Comparison of ENCODE assay signal across 20 cellular contexts in genomic region chr3:76096036-76096435, GRCh38.
A peak's percentile ranks its signal among the peaks of the same experiment; 100 is the strongest.
DNase-seq lines count a peak whose midpoint lies in the region; ATAC-seq and TF ChIP-seq lines count a peak whose summit lies in the region.
"Had no signal": no experiment of that assay in that cellular context is flagged by ENCODE, and none has a peak within 500 bp of the region (broad histone marks: within the 10 kb centered on the region; RNA-seq: fewer than 3 reads in every experiment).

No MANE protein-coding gene starts in this region.

- BruUV-seq in IMR-90 (replicated peaks; lab: Mats Ljungman, UMichigan): no TSS peak

- no peak overlapping the region for H2AFZ ChIP-seq in IMR-90 (replicated peaks; ENCODE audit: low read length, poor library complexity)

- H3K14ac ChIP-seq in IMR-90 (replicated peaks; ENCODE audit: low read depth, low read length): no peak overlapping the region

- DNase-seq in AG20443 (ENCODE audit: low spot score) (peak; percentile 8), IMR-90 (peak; percentile 23), brain microvascular endothelial cell (peak; percentile 34), fibroblast of mammary gland (ENCODE audit: low read depth) (peak; percentile 13), spleen (no peak), glomerular visceral epithelial cell (ENCODE audit: extremely low spot score) (no peak), KBM-7 (no peak)
- DNase-seq: 8988T, DMS53, H7, Karpas-422, NCI-H1694, NCI-H2081, NCI-H2171, NCI-H345, NCI-H524, NCI-H82 had no signal

- H3K36me3 ChIP-seq in IMR-90 (ENCODE audit: control insufficient read depth, insufficient read depth, low read length) (no peaks in the 10 kb centered on the region), brain microvascular endothelial cell (replicated peaks) (no peaks in the 10 kb centered on the region), spleen (no peaks in the 10 kb centered on the region)
- H3K36me3 ChIP-seq: SJSA1 had no signal

- no peak overlapping the region; the same call in 1 of the 2 replicates for H3K4me2 ChIP-seq in IMR-90 (ENCODE audit: low read depth, low read length)

- H2AK9ac ChIP-seq in IMR-90 (replicated peaks; ENCODE audit: low read depth, low read length, poor library complexity): no peak overlapping the region

- no CpG with 5 or more reads among the region's 3 CpGs for WGBS in IMR-90 (ENCODE audit: extremely low coverage in 2 of 2, insufficient read length in 1 of 2), 2 experiments
- WGBS in spleen, 5 donors: 63 to 72% (median 68%) methylated on average over 3 of the region's 3 CpGs

- no peak overlapping the region for H2AK5ac ChIP-seq in IMR-90 (ENCODE audit: low read depth, low read length)

- H3K9me1 ChIP-seq in IMR-90 (ENCODE audit: insufficient read depth, low read length): no peaks in the 10 kb centered on the region

- H3K18ac ChIP-seq in IMR-90 (ENCODE audit: low read depth, low read length): no peak overlapping the region

- no peaks in the 10 kb centered on the region for H3K79me1 ChIP-seq in IMR-90 (ENCODE audit: low read depth in 1 of 2, low read length in 2 of 2)

- H3K4me1 ChIP-seq in IMR-90 (ENCODE audit: control insufficient read depth, insufficient read depth, low read length) (no peaks in the 10 kb centered on the region; the same call in 1 of the 2 replicates), spleen (no peaks in the 10 kb centered on the region)
- H3K4me1 ChIP-seq: SJSA1 had no signal

- POLR2A ChIA-PET in IMR-90 (lab: Charles Lee; ENCODE audit: unreplicated experiment): no interaction called here

- TF ChIP-seq RAD21 in IMR-90 (IDR thresholded peaks at IDR 0.05; ENCODE audit: low read length): no peak

- no peak overlapping the region for H3K27ac ChIP-seq in IMR-90 (ENCODE audit: insufficient read depth, low read length)
- peak overlapping the region; percentile 94 for H3K27ac ChIP-seq in brain microvascular endothelial cell
- H3K27ac ChIP-seq in spleen: no peak overlapping the region
- H3K27ac ChIP-seq: C4-2B, SJSA1 had no signal

- no peak overlapping the region for H4K91ac ChIP-seq in IMR-90 (ENCODE audit: insufficient read depth, low read depth, low read length)

- TF ChIP-seq POLR2A in IMR-90 (IDR thresholded peaks at IDR 0.05; ENCODE audit: low read depth, low read length): no peak
- no peak for TF ChIP-seq POLR2A in spleen (IDR thresholded peaks at IDR 0.05)

- in situ Hi-C loops in IMR-90 (cut with MboI; ENCODE audit: low sequenced_read_pairs): no loop called here
- in situ Hi-C loops in brain microvascular endothelial cell (cut with HindIII; ENCODE audit: low pct_ligation_motif_present, low sequenced_read_pairs): no loop called here
- in situ Hi-C loops in KBM-7 (cut with MboI; ENCODE audit: low pct_unique_long_range_greater_than_20kb, low sequenced_read_pairs): no loop called here

- H3K9ac ChIP-seq in IMR-90 (ENCODE audit: low read depth, low read length): no peak overlapping the region

- no peak overlapping the region for H3K4ac ChIP-seq in IMR-90 (ENCODE audit: low read depth, low read length)

- H2BK5ac ChIP-seq in IMR-90 (ENCODE audit: low read depth, low read length, poor library complexity, severe bottlenecking): no peak overlapping the region

- H2BK120ac ChIP-seq in IMR-90 (ENCODE audit: low read depth, low read length): no peak overlapping the region

- ATAC-seq in IMR-90 (ENCODE audit: low read depth) (no peak; the same call in 1 of the 2 replicates), HG03108 (IDR thresholded peaks at IDR 0.05; ENCODE audit: unreplicated experiment) (no peak)

- no peak overlapping the region for H3K56ac ChIP-seq in IMR-90 (ENCODE audit: extremely low read depth, insufficient read depth, low read length)

- CTCF ChIA-PET in IMR-90 (lab: Yijun Ruan, JAX): interaction anchor here (1.5 kb wide), 1 partner anchor 474 kb away, joined by 3 read pairs; no protein-coding TSS in a partner anchor

- dilution Hi-C loops in IMR-90 (cut with HindIII; ENCODE audit: low sequenced_read_pairs, unreplicated experiment): no loop called here

- H4K5ac ChIP-seq in IMR-90 (ENCODE audit: low read depth, low read length): no peak overlapping the region

- TF ChIP-seq CTCF in IMR-90 (conservative IDR thresholded peaks at IDR 0.05; ENCODE audit: low read depth, low read length) (no peak), brain microvascular endothelial cell (IDR thresholded peaks at IDR 0.05; ENCODE audit: low read depth, low read length, missing control alignments) (no peak), fibroblast of mammary gland (conservative IDR thresholded peaks at IDR 0.05; ENCODE audit: control insufficient read depth, insufficient read depth, low read depth, low read length) (no peak), spleen (IDR thresholded peaks at IDR 0.05 in 8 of 11, conservative IDR thresholded peaks at IDR 0.05 in 3 of 11) (no peak)

- H4K20me1 ChIP-seq in IMR-90 (ENCODE audit: insufficient read depth, low read length): no peaks in the 10 kb centered on the region

- no peak overlapping the region for H2BK20ac ChIP-seq in IMR-90 (ENCODE audit: low read depth, low read length)

- intact Hi-C loops in IMR-90 (cut with micrococcal nuclease): no loop called here
- intact Hi-C loops in spleen (cut with DNase I; ENCODE audit: low total_unique reads): no loop called here

- H3K4me3 ChIP-seq in IMR-90 (ENCODE audit: insufficient read depth, low read depth, low read length): no peak overlapping the region
- no peak overlapping the region for H3K4me3 ChIP-seq in brain microvascular endothelial cell (ENCODE audit: low read depth, low read length)
- no peak overlapping the region for H3K4me3 ChIP-seq in fibroblast of mammary gland (ENCODE audit: control insufficient read depth, low read depth, low read length)
- H3K4me3 ChIP-seq in spleen: no peak overlapping the region
- H3K4me3 ChIP-seq: SJSA1 had no signal

- H3K23ac ChIP-seq in IMR-90 (ENCODE audit: low read depth, low read length): no peak overlapping the region

- H4K8ac ChIP-seq in IMR-90 (ENCODE audit: low read depth in 2 of 2, low read length in 2 of 2): no peak overlapping the region

- H2BK15ac ChIP-seq in IMR-90 (ENCODE audit: low read depth, low read length): no peak overlapping the region

- H3K27me3 ChIP-seq in IMR-90 (ENCODE audit: control insufficient read depth, insufficient read depth, low read length) (no peaks in the 10 kb centered on the region), brain microvascular endothelial cell (replicated peaks) (no peaks in the 10 kb centered on the region), spleen (replicated peaks in 1 of 7) (no peaks in the 10 kb centered on the region)
- H3K27me3 ChIP-seq: SJSA1 had no signal

- H3K9me3 ChIP-seq in IMR-90 (ENCODE audit: control insufficient read depth, insufficient read depth, low read length) (no peaks in the 10 kb centered on the region), spleen (peaks cover 0 to 14% (median 0%) of the 10 kb centered on the region in 8 donors)
- H3K9me3 ChIP-seq: SJSA1 had no signal

TF ChIP-seq in IMR-90, 13 proteins besides CTCF, POLR2A, EP300 and RAD21:
- TF ChIP-seq MAFK (IDR thresholded peaks at IDR 0.05; ENCODE audit: low read depth, low read length): no peak
- no peak for TF ChIP-seq NFE2L2 (IDR thresholded peaks at IDR 0.05; ENCODE audit: low read depth, low read length)
- no peak for TF ChIP-seq BHLHE40 (IDR thresholded peaks at IDR 0.05; ENCODE audit: low read depth, low read length)
- TF ChIP-seq MXI1 (IDR thresholded peaks at IDR 0.05; ENCODE audit: borderline replicate concordance, low read depth, low read length): no peak

Comparison
In these comparisons a context has a peak if more than half of its experiments do, and no peak if none do; other contexts are left out.
1. DNase-seq: peak in AG20443 (single experiment), IMR-90 (single experiment), brain microvascular endothelial cell (single experiment) and fibroblast of mammary gland (single experiment); none in spleen (single experiment), glomerular visceral epithelial cell (single experiment) and KBM-7 (single experiment).